In genomic region chr3:108090701-108091497, GRCh38 we compare ENCODE assay signal across 8 cellular contexts. TPM values are rescaled to one million over a fixed set of nuclear protein-coding genes. Genes with fewer than 3 reads are reported as not detected.
A peak's percentile ranks its signal among the peaks of the same experiment; 100 is the strongest.
DNase-seq lines count a peak whose midpoint lies in the region; ATAC-seq and TF ChIP-seq lines count a peak whose summit lies in the region.

CD47 (minus strand) TSS chr3:108091031; CDS start chr3:108090908, 123 bp downstream.

- no CpG with 5 or more reads among the region's 106 CpGs for WGBS in H9 (ENCODE audit: extremely low coverage, insufficient read length, low lambda C conversion rate)

- no peak within 1 kb of the TSS for H2BK120ac ChIP-seq in H9 (ENCODE audit: low read depth, low read length, poor library complexity, severe bottlenecking)

- H3K27ac Mint-ChIP-seq in H9: peak within 1 kb of the TSS in 1 of 3 experiments; percentile 82; a peak in 2 of 7 replicates
- H3K27ac Mint-ChIP-seq in stimulated activated naive CD8-positive, alpha-beta T cell treated with anti-CD3 and anti-CD28 coated beads, Interleukin-15, amount 100 ng/mL, for 72 hours: peak within 1 kb of the TSS; percentile 99

- H3K56ac ChIP-seq in H9 (ENCODE audit: insufficient read length, low read depth, low read length): no peak within 1 kb of the TSS

- H2BK5ac ChIP-seq in H9 (ENCODE audit: insufficient read length, low read length): no peak within 1 kb of the TSS

- H3K9ac ChIP-seq in H9 (ENCODE audit: extremely low read depth, insufficient read length, low read length) (peak within 1 kb of the TSS; percentile 15), MM.1S (ENCODE audit: low read length) (peak within 1 kb of the TSS; percentile 95), neural cell (ENCODE audit: low read length) (peak within 1 kb of the TSS; percentile 77)

- H4K91ac ChIP-seq in H9 (ENCODE audit: insufficient read length, low read depth, low read length): no peak within 1 kb of the TSS

- H3K18ac ChIP-seq in H9 (ENCODE audit: insufficient read length, low read depth, low read length): peak within 1 kb of the TSS; percentile 77

- H3K4me1 Mint-ChIP-seq in H9: peaks cover 4% of the 10 kb centered on the region in 2 experiments; a peak in 3 of 4 replicates
- peaks cover 38% of the 10 kb centered on the region for H3K4me1 Mint-ChIP-seq in stimulated activated naive CD8-positive, alpha-beta T cell treated with anti-CD3 and anti-CD28 coated beads, Interleukin-15, amount 100 ng/mL, for 72 hours

- no peak for TF ChIP-seq CTCF in H9 (conservative IDR thresholded peaks at IDR 0.05)
- TF ChIP-seq CTCF in MM.1S (IDR thresholded peaks at IDR 0.05; ENCODE audit: low read length): no peak
- no peak for TF ChIP-seq CTCF in fibroblast of villous mesenchyme (IDR thresholded peaks at IDR 0.05; ENCODE audit: insufficient read depth, low read depth, low read length)
- TF ChIP-seq CTCF in neural cell (IDR thresholded peaks at IDR 0.05; ENCODE audit: poor library complexity, severe bottlenecking): peak; percentile 33

- H3K9me2 ChIP-seq in MM.1S (replicated peaks; ENCODE audit: insufficient read depth, low read length): no peaks in the 10 kb centered on the region
- no peaks in the 10 kb centered on the region for H3K9me2 ChIP-seq in neural cell (ENCODE audit: insufficient read depth, low read length)

- peak; percentile 86 for DNase-seq in ELF-1 (ENCODE audit: low read depth, low spot score)
- peak; percentile 92 for DNase-seq in H9
- DNase-seq in MM.1S: peak; percentile 91
- DNase-seq in SJCRH30: peak; percentile 88 to 89
- peak; percentile 96 for DNase-seq in activated gamma-delta T cell treated with Interleukin-2 at 50 U/mL for 16 hours
- DNase-seq in fibroblast of villous mesenchyme (ENCODE audit: low read depth): peak; percentile 88
- DNase-seq in stimulated activated naive CD8-positive, alpha-beta T cell treated with anti-CD3 and anti-CD28 coated beads, Interleukin-15, amount 100 ng/mL, for 72 hours: peak; percentile 94 to 95

- no peak within 1 kb of the TSS for H3K4ac ChIP-seq in H9 (ENCODE audit: low read depth, low read length)

- no peaks in the 10 kb centered on the region for H3K4me1 ChIP-seq in H9 (ENCODE audit: insufficient read depth, low read length)
- H3K4me1 ChIP-seq in MM.1S (ENCODE audit: low read length): peaks cover 5% of the 10 kb centered on the region; the same call in 1 of the 2 replicates
- H3K4me1 ChIP-seq in SJCRH30: peaks cover 6% of the 10 kb centered on the region; the same call in 1 of the 2 replicates

- H3K79me2 ChIP-seq in H9 (ENCODE audit: insufficient read depth, low read length) (no peaks in the 10 kb centered on the region), MM.1S (ENCODE audit: low read length) (peaks cover 48% of the 10 kb centered on the region), neural cell (replicated peaks; ENCODE audit: insufficient read depth, low read length) (peaks cover 17% of the 10 kb centered on the region)

- no peak within 1 kb of the TSS for H3K23ac ChIP-seq in H9 (ENCODE audit: insufficient read length, low read depth, low read length)

- H3K36me3 ChIP-seq in MM.1S (replicated peaks; ENCODE audit: insufficient read depth, low read length) (no peaks in the 10 kb centered on the region), SJCRH30 (no peaks in the 10 kb centered on the region), neural cell (ENCODE audit: insufficient read depth, low read length) (no peaks in the 10 kb centered on the region)

- peak; percentile 76 for ATAC-seq in stimulated activated naive CD8-positive, alpha-beta T cell treated with anti-CD3 and anti-CD28 coated beads, Interleukin-15, amount 100 ng/mL, for 72 hours

- H3K14ac ChIP-seq in H9 (ENCODE audit: insufficient read depth, low read length): peak within 1 kb of the TSS; percentile 55; the same call in 1 of the 2 replicates

- H3K9me3 Mint-ChIP-seq in H9: peaks cover 3 to 4% of the 10 kb centered on the region in 2 experiments; a peak in 4 of 5 replicates
- peaks cover 5 to 7% of the 10 kb centered on the region in 2 donors for H3K9me3 Mint-ChIP-seq in stimulated activated naive CD8-positive, alpha-beta T cell treated with anti-CD3 and anti-CD28 coated beads, Interleukin-15, amount 100 ng/mL, for 72 hours

- peak; percentile 61 for TF ChIP-seq RAD21 in neural cell (conservative IDR thresholded peaks at IDR 0.05)

- H3K23me2 ChIP-seq in H9 (ENCODE audit: insufficient read length, low read depth, low read length, poor library complexity, severe bottlenecking): peaks cover 5% of the 10 kb centered on the region

- peak; percentile 5 for TF ChIP-seq EP300 in neural cell (conservative IDR thresholded peaks at IDR 0.05; ENCODE audit: poor library complexity, severe bottlenecking)

- H3K9me3 ChIP-seq in H9 (ENCODE audit: control insufficient read depth, low read depth, low read length): no peaks in the 10 kb centered on the region
- no peaks in the 10 kb centered on the region for H3K9me3 ChIP-seq in MM.1S (replicated peaks; ENCODE audit: insufficient read depth, low read length)
- no peaks in the 10 kb centered on the region for H3K9me3 ChIP-seq in SJCRH30 (replicated peaks)
- no peaks in the 10 kb centered on the region for H3K9me3 ChIP-seq in neural cell (ENCODE audit: low read length)

- H4K8ac ChIP-seq in H9 (replicated peaks; ENCODE audit: insufficient read length, low read depth, low read length): no peak within 1 kb of the TSS

- peak within 1 kb of the TSS; percentile 7 for H2AFZ ChIP-seq in H9 (ENCODE audit: low read length)
- peak within 1 kb of the TSS; percentile 82 for H2AFZ ChIP-seq in MM.1S (ENCODE audit: low read length)
- H2AFZ ChIP-seq in neural cell (ENCODE audit: low read depth, low read length): peak within 1 kb of the TSS; percentile 84

- peak within 1 kb of the TSS; percentile 94 for H3K4me3 ChIP-seq in MM.1S (ENCODE audit: low read length)
- H3K4me3 ChIP-seq in SJCRH30: peak within 1 kb of the TSS; percentile 83
- peak within 1 kb of the TSS; percentile 88 for H3K4me3 ChIP-seq in fibroblast of villous mesenchyme (ENCODE audit: low read depth, low read length)
- peak within 1 kb of the TSS; percentile 70 for H3K4me3 ChIP-seq in neural cell (ENCODE audit: low read length)

- no peak within 1 kb of the TSS for H2AK5ac ChIP-seq in H9 (ENCODE audit: insufficient read length, low read length)

- peaks cover 46% of the 10 kb centered on the region for H3K27me3 Mint-ChIP-seq in H9 (ENCODE audit: low read depth)
- no peaks in the 10 kb centered on the region for H3K27me3 Mint-ChIP-seq in stimulated activated naive CD8-positive, alpha-beta T cell treated with anti-CD3 and anti-CD28 coated beads, Interleukin-15, amount 100 ng/mL, for 72 hours

- peak within 1 kb of the TSS; percentile 58 for H3K4me2 ChIP-seq in H9 (ENCODE audit: insufficient read depth, insufficient read length, low read length)
- H3K4me2 ChIP-seq in MM.1S (ENCODE audit: low read depth, low read length): peak within 1 kb of the TSS; percentile 95
- H3K4me2 ChIP-seq in neural cell (ENCODE audit: low read length): peak within 1 kb of the TSS; percentile 70

- H3K27ac ChIP-seq in H9 (ENCODE audit: insufficient read length, low read depth, low read length) (no peak within 1 kb of the TSS), MM.1S (ENCODE audit: low read length) (peak within 1 kb of the TSS; percentile 87), SJCRH30 (peak within 1 kb of the TSS; percentile 30), neural cell (ENCODE audit: low read length) (peak within 1 kb of the TSS; percentile 40)

- H3K36me3 Mint-ChIP-seq in H9 (ENCODE audit: insufficient read depth in 1 of 3, low read depth in 3 of 3): no peaks in the 10 kb centered on the region; a peak in 1 of 7 replicates

- no peak within 1 kb of the TSS for H3T11ph ChIP-seq in H9 (ENCODE audit: low read length)

- H3K27me3 ChIP-seq in H9 (ENCODE audit: insufficient read depth, low read length) (peaks cover 3% of the 10 kb centered on the region; the same call in 1 of the 2 replicates), MM.1S (replicated peaks; ENCODE audit: insufficient read depth, low read length) (no peaks in the 10 kb centered on the region), SJCRH30 (no peaks in the 10 kb centered on the region), neural cell (ENCODE audit: insufficient read depth, low read depth, low read length) (no peaks in the 10 kb centered on the region)

- H3F3A ChIP-seq in MM.1S (ENCODE audit: insufficient read depth, low read length): peaks cover 21% of the 10 kb centered on the region
- no peaks in the 10 kb centered on the region for H3F3A ChIP-seq in neural cell (ENCODE audit: insufficient read depth, low read length, poor library complexity, severe bottlenecking)

- H2BK12ac ChIP-seq in H9 (ENCODE audit: insufficient read length, low read depth, low read length): no peak within 1 kb of the TSS

- H2BK20ac ChIP-seq in H9 (ENCODE audit: low read depth, low read length, poor library complexity, severe bottlenecking): no peak within 1 kb of the TSS

- H4K20me1 ChIP-seq in H9 (ENCODE audit: control insufficient read depth, insufficient read depth, insufficient read length): no peaks in the 10 kb centered on the region
- H4K20me1 ChIP-seq in MM.1S (ENCODE audit: insufficient read depth, low read length): 0 out of 2 replicates have a peak, but pooled peaks cover 9% of the 10 kb centered on the region
- H4K20me1 ChIP-seq in neural cell (ENCODE audit: insufficient read depth): no peaks in the 10 kb centered on the region

- no peaks in the 10 kb centered on the region for H3K79me1 ChIP-seq in H9 (ENCODE audit: insufficient read depth, low read depth, low read length, poor library complexity, severe bottlenecking)

- H2BK15ac ChIP-seq in H9 (ENCODE audit: low read depth, low read length): no peak within 1 kb of the TSS

- no peak within 1 kb of the TSS for H4K5ac ChIP-seq in H9 (ENCODE audit: insufficient read length, low read depth, low read length)

- peak within 1 kb of the TSS; percentile 84 to 99 for H3K4me3 Mint-ChIP-seq in H9
- H3K4me3 Mint-ChIP-seq in stimulated activated naive CD8-positive, alpha-beta T cell treated with anti-CD3 and anti-CD28 coated beads, Interleukin-15, amount 100 ng/mL, for 72 hours: peak within 1 kb of the TSS; percentile 95 to 98

TF ChIP-seq in neural cell, 6 proteins besides CTCF, POLR2A, EP300 and RAD21 (continues in another document):
- TF ChIP-seq TAF1 (IDR thresholded peaks at IDR 0.05; ENCODE audit: low read depth): no peak
- TF ChIP-seq EZH2 (IDR thresholded peaks at IDR 0.05; ENCODE audit: borderline replicate concordance, insufficient read depth, low read length, poor library complexity, severe bottlenecking): no peak
- peak; percentile 63 for TF ChIP-seq SMC3 (conservative IDR thresholded peaks at IDR 0.05; ENCODE audit: poor library complexity)
- TF ChIP-seq MXI1 (conservative IDR thresholded peaks at IDR 0.05; ENCODE audit: poor library complexity, severe bottlenecking): peak; percentile 71
- TF ChIP-seq POLR2AphosphoS5 (IDR thresholded peaks at IDR 0.05): peak; percentile 71

RNA-seq across cellular contexts. Expression of gene CD47, which starts in this region (rescaled TPM):
- total RNA-seq in H9 (2021) (15.4 and 18.8 TPM in 2 replicates), fibroblast of villous mesenchyme (38.3 and 76.4 TPM in 2 replicates)
- 28.6 and 30.7 TPM in 2 replicates for total RNA-seq in SJCRH30 (2014; rRNA removed; shearing (Covaris generic))
- 119 and 128 TPM in 2 replicates for polyA plus RNA-seq in neural cell
- polyA minus RNA-seq in neural cell: 158 and 200 TPM in 2 replicates

Comparison
In these comparisons a context has a peak if more than half of its experiments do, and no peak if none do; other contexts are left out.
1. H2AFZ ChIP-seq: peak in every context shown above with its lines; median percentile 84 in neural cell; 82 in MM.1S; 7 in H9.
2. H3K9ac ChIP-seq: peak in every context shown above with its lines; median percentile 95 in MM.1S; 77 in neural cell; 15 in H9.